In the genomic region with DNA sequence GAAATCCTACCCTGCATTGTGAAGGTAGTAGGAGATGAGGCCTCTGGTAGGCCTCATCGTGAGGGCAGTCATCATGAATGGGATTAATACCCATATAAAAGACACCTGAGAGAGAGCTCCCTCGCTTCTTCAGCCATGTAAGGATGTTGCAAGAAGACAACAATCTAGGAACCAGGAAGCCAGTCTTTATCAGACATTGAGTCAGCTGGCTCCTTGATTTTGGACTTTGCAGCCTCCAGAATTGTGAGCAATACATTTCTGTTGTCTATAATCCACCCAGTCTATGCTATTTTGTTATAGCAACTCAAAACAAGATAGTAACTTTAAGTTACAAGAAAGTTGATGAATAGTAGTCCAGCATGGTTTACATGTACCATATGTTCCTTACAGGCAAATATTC, we compare ENCODE assay signal across 30 cellular contexts.
"Had no signal": no experiment of that assay in that cellular context is flagged by ENCODE, and none has a peak within 500 bp of the region (broad histone marks: within the 10 kb centered on the region; RNA-seq: fewer than 3 reads in every experiment).

No MANE protein-coding gene starts in this region.

- H3K36me3 Mint-ChIP-seq: activated naive CD4-positive, alpha-beta T cell treated with anti-CD3 and anti-CD28 coated beads, Interleukin-2, amount 10 ng/mL, durations not matched to agents 7 days and 5 days; activated naive CD8-positive, alpha-beta T cell treated with anti-CD3 and anti-CD28 coated beads for 36 hours had no signal

- FAIRE-seq: bronchial epithelial cell had no signal

- H3K4me3 ChIP-seq: SK-N-MC had no signal

- ATAC-seq: activated CD4-positive, CD25-positive, alpha-beta regulatory T cell treated with anti-CD3 and anti-CD28 coated beads, Interleukin-2, amount 50 U/mL, for 24 hours; activated CD8-positive, alpha-beta T cell treated with anti-CD3 and anti-CD28 coated beads for 36 hours; activated T-cell treated with anti-CD3 and anti-CD28 coated beads, Interleukin-2, amount 50 U/mL, for 72 hours; Panc1; Right ventricle myocardium inferior had no signal

- H3K4me1 Mint-ChIP-seq: activated naive CD4-positive, alpha-beta T cell treated with anti-CD3 and anti-CD28 coated beads, Interleukin-2, amount 10 ng/mL, durations not matched to agents 7 days and 5 days; activated naive CD8-positive, alpha-beta T cell treated with anti-CD3 and anti-CD28 coated beads for 36 hours had no signal

- H3K27ac Mint-ChIP-seq: activated CD8-positive, alpha-beta T cell treated with anti-CD3 and anti-CD28 coated beads for 36 hours; activated naive CD4-positive, alpha-beta T cell treated with anti-CD3 and anti-CD28 coated beads, Interleukin-2, amount 10 ng/mL, durations not matched to agents 7 days and 5 days; activated naive CD8-positive, alpha-beta T cell treated with anti-CD3 and anti-CD28 coated beads for 36 hours; activated T-cell treated with anti-CD3 and anti-CD28 coated beads, Interleukin-2, amount 50 U/mL, for 72 hours; activated T-helper 2 cell treated with anti-CD3 and anti-CD28 coated beads, Interferon-gamma antibody, Interleukin-2, Interleukin-4, amounts not matched to agents 10 μg/mL and 5 μg/mL and 100 μg/mL, durations not matched to agents 14 hours and 24 hours and 36 hours had no signal

- DNase-seq: activated CD4-positive, alpha-beta T cell treated with anti-CD3 and anti-CD28 coated beads for 4 hours; activated CD8-positive, alpha-beta memory T cell treated with anti-CD3 and anti-CD28 coated beads, Interleukin-2, amount 50 U/mL, for 4 hours; activated CD8-positive, alpha-beta T cell treated with anti-CD3 and anti-CD28 coated beads for 36 hours; activated gamma-delta T cell treated with Interleukin-2 at 50 U/mL for 16 hours; activated naive CD4-positive, alpha-beta T cell treated with anti-CD3 and anti-CD28 coated beads, Interleukin-2, amount 10 ng/mL, durations not matched to agents 7 days and 5 days; activated naive CD8-positive, alpha-beta T cell treated with anti-CD3 and anti-CD28 coated beads for 36 hours; activated T-cell treated with anti-CD3 and anti-CD28 coated beads, Interleukin-2, amount 50 U/mL, for 72 hours; aorta; central memory CD4-positive, alpha-beta T cell; Kasumi-1; KBM-7; NCI-H1105 treated with DMSO at 0.1 percent for 48 hours; NCI-H146; NCI-H187 treated with DMSO at 0.1 percent for 48 hours; NCI-H2081 treated with DMSO at 0.1 percent for 48 hours; NCI-H2171 treated with DMSO at 0.1 percent for 48 hours; NCI-H345; NCI-H510A; NCI-H526 treated with DMSO at 0.1 percent for 48 hours; NCI-H82; OCI-M1; RPMI8226; T-helper 1 cell; WERI-Rb-1 had no signal

- H3K9me3 Mint-ChIP-seq: activated naive CD4-positive, alpha-beta T cell treated with anti-CD3 and anti-CD28 coated beads, Interleukin-2, amount 10 ng/mL, durations not matched to agents 7 days and 5 days; activated naive CD8-positive, alpha-beta T cell treated with anti-CD3 and anti-CD28 coated beads for 36 hours; activated T-helper 2 cell treated with anti-CD3 and anti-CD28 coated beads, Interferon-gamma antibody, Interleukin-2, Interleukin-4, amounts not matched to agents 10 μg/mL and 5 μg/mL and 100 μg/mL, durations not matched to agents 14 hours and 24 hours and 36 hours had no signal

- H3K4me3 Mint-ChIP-seq: activated CD8-positive, alpha-beta T cell treated with anti-CD3 and anti-CD28 coated beads for 36 hours; activated naive CD4-positive, alpha-beta T cell treated with anti-CD3 and anti-CD28 coated beads, Interleukin-2, amount 10 ng/mL, durations not matched to agents 7 days and 5 days; activated naive CD8-positive, alpha-beta T cell treated with anti-CD3 and anti-CD28 coated beads for 36 hours; activated T-cell treated with anti-CD3 and anti-CD28 coated beads, Interleukin-2, amount 50 U/mL, for 72 hours had no signal

- H3K27ac ChIP-seq: WERI-Rb-1 had no signal
